ENCODE assay signal across 8 cellular contexts in genomic region chr19:13731147-13731964, GRCh38. TPM values are rescaled to one million over a fixed set of nuclear protein-coding genes. Genes with fewer than 3 reads are reported as not detected.
DNase-seq lines count a peak whose midpoint lies in the region; ATAC-seq, FAIRE-seq and TF ChIP-seq lines count a peak whose summit lies in the region.

No MANE protein-coding gene starts in this region.

- under 1% methylated on average over 28 of the region's 39 CpGs for WGBS in A549 (ENCODE audit: missing lambda C conversion rate)

- H3K4me3 ChIP-seq in A549 (peak overlapping the region; percentile 54), breast epithelium (peak overlapping the region; percentile 54 to 66 (median 60)), iPS-18c (ENCODE audit: insufficient read depth, low read depth, low read length) (peak overlapping the region; percentile 69), skeletal muscle satellite cell (ENCODE audit: low read length) (peak overlapping the region; percentile 79)

- POLR2A ChIA-PET in A549 (lab: Yijun Ruan, JAX): interaction anchor here (0.9 to 1.2 kb wide), 2 partner anchors 11 to 16 kb away, joined by 3 to 17 read pairs; a partner anchor contains a TSS

- peak; percentile 86 to 93 for DNase-seq in A549 (ENCODE audit: low read depth in 1 of 2, low spot score in 1 of 2)
- peak; percentile 90 for DNase-seq in NCI-H2171 treated with DMSO at 0.1 percent for 48 hours (lab: John Stamatoyannopoulos, UW)
- DNase-seq in breast epithelium (ENCODE audit: low spot score in 2 of 2): peak; percentile 95 to 96

- no peak for FAIRE-seq in A549 (lab: Jason Lieb, UNC)

- peak overlapping the region; percentile 98 for H3K9ac ChIP-seq in skeletal muscle satellite cell (ENCODE audit: low read depth, low read length)

- peak overlapping the region; percentile 91 for H3K4me2 ChIP-seq in A549
- H3K4me2 ChIP-seq in skeletal muscle satellite cell (ENCODE audit: low read length): peak overlapping the region; percentile 95

- no peaks in the 10 kb centered on the region for H3K36me3 ChIP-seq in breast epithelium
- H3K36me3 ChIP-seq in skeletal muscle satellite cell (ENCODE audit: insufficient read depth, low read length): no peaks in the 10 kb centered on the region

- intact Hi-C loops in breast epithelium (cut with DNase I; ENCODE audit: low total_unique reads): no loop called here

- H3K27ac ChIP-seq in A549 (peak overlapping the region; percentile 83 to 96), VCaP (peak overlapping the region; percentile 76), breast epithelium (peak overlapping the region; percentile 92 to 98)

- ATAC-seq in A549 (peak; percentile 99), GM18867 (IDR thresholded peaks at IDR 0.05; ENCODE audit: unreplicated experiment) (peak; percentile 96), HG03103 (IDR thresholded peaks at IDR 0.05; ENCODE audit: low read depth, unreplicated experiment) (peak; percentile 90)

- no peaks in the 10 kb centered on the region for H3K27me3 ChIP-seq in breast epithelium
- no peaks in the 10 kb centered on the region for H3K27me3 ChIP-seq in skeletal muscle satellite cell (ENCODE audit: control insufficient read depth, insufficient read depth, low read length)

- no peak for TF ChIP-seq EP300 in A549 (IDR thresholded peaks at IDR 0.05)

- no peak for TF ChIP-seq CTCF in A549 (IDR thresholded peaks at IDR 0.05)
- TF ChIP-seq CTCF in VCaP (conservative IDR thresholded peaks at IDR 0.05): no peak
- no peak for TF ChIP-seq CTCF in breast epithelium (IDR thresholded peaks at IDR 0.05)

- TF ChIP-seq POLR2A in A549 (IDR thresholded peaks at IDR 0.05; ENCODE audit: low read length): peak; percentile 68
- peak; percentile 55 for TF ChIP-seq POLR2A in breast epithelium (IDR thresholded peaks at IDR 0.05)

- H3K4me1 ChIP-seq in A549 (peaks cover 16% of the 10 kb centered on the region), breast epithelium (peaks cover 6 to 7% of the 10 kb centered on the region in 2 donors), skeletal muscle satellite cell (ENCODE audit: control insufficient read depth, insufficient read depth, low read length) (peaks cover 21% of the 10 kb centered on the region)

- no peaks in the 10 kb centered on the region for H3K9me3 ChIP-seq in A549
- no peaks in the 10 kb centered on the region for H3K9me3 ChIP-seq in breast epithelium
- no peaks in the 10 kb centered on the region for H3K9me3 ChIP-seq in iPS-18c (ENCODE audit: control insufficient read depth, insufficient read depth, low read length)
- no peaks in the 10 kb centered on the region for H3K9me3 ChIP-seq in skeletal muscle satellite cell (replicated peaks; ENCODE audit: low read length)

- no peak for TF ChIP-seq RAD21 in A549 (conservative IDR thresholded peaks at IDR 0.05 in 1 of 2, IDR thresholded peaks at IDR 0.05 in 1 of 2)

- CTCF ChIA-PET in A549 (lab: Yijun Ruan, JAX): interaction anchor here (1.2 to 1.6 kb wide), 3 partner anchors 16 to 453 kb away, joined by 3 to 4 read pairs (median 3); a partner anchor contains a TSS

TF ChIP-seq in A549, 52 proteins besides CTCF, POLR2A, EP300 and RAD21:
- no peak for TF ChIP-seq MAFK (IDR thresholded peaks at IDR 0.05; ENCODE audit: partially characterized antibody)
- TF ChIP-seq BCL3 (IDR thresholded peaks at IDR 0.05): peak; percentile 65; the same call in 1 of the 3 replicates
- TF ChIP-seq PHF8 (IDR thresholded peaks at IDR 0.05; ENCODE audit: borderline replicate concordance, low read depth): 0 out of 2 replicates have a peak, but pooled peaks have one; percentile 15
- TF ChIP-seq JUNB (IDR thresholded peaks at IDR 0.05): peak; percentile 86
- TF ChIP-seq KDM5A (IDR thresholded peaks at IDR 0.05): no peak
- peak; percentile 80 for TF ChIP-seq FOSL2 (IDR thresholded peaks at IDR 0.05)
- TF ChIP-seq FOSL2 (CRISPR knock-in tag; IDR thresholded peaks at IDR 0.05): peak; percentile 96
- no peak for TF ChIP-seq ELK1 (IDR thresholded peaks at IDR 0.05; ENCODE audit: low read depth, low read length)
- peak; percentile 37 to 54; a peak in 3 of 5 replicates for TF ChIP-seq JUN (IDR thresholded peaks at IDR 0.05)

RNA-seq across cellular contexts. Expression of gene MRI1, which starts 33.0 kb away (rescaled TPM):
- polyA plus RNA-seq in A549 (2011; rRNA removed) (12.2 and 12.6 TPM in 2 replicates), A549 (2017; fragmentation: RNase III; extraction: RNeasy Plus Mini Kit Qiagen cat#74134 plus additional on column Dnase treatment) (14.5 to 16.2 TPM (median 15.9 TPM) in 3 replicates)
- polyA plus RNA-seq in A549 (2012; cell fraction: cytosol; rRNA removed): 18.6 and 24.9 TPM in 2 replicates
- polyA plus RNA-seq in A549 (2012; cell fraction: nucleus; rRNA removed): 74.8 and 104 TPM in 2 replicates
- 12.5 and 13.6 TPM in 2 replicates for polyA minus RNA-seq in A549 (2011; rRNA and poly(A)+ RNA removed)
- total RNA-seq in breast epithelium: 10 to 100 TPM; 45.9 to 72.4 (median 71.4) TPM
- 49.4 and 50.5 TPM in 2 replicates for total RNA-seq in skeletal muscle satellite cell (2012; rRNA removed)

RNA-seq across cellular contexts. Expression of gene C19orf53, which starts 42.9 kb away (rescaled TPM):
- polyA plus RNA-seq in A549 (2011; rRNA removed) (105 and 131 TPM in 2 replicates), A549 (2017; fragmentation: RNase III; extraction: RNeasy Plus Mini Kit Qiagen cat#74134 plus additional on column Dnase treatment) (143 to 146 TPM (median 144 TPM) in 3 replicates)
- 250 and 295 TPM in 2 replicates for polyA plus RNA-seq in A549 (2012; cell fraction: cytosol; rRNA removed)
- 108 and 158 TPM in 2 replicates for polyA plus RNA-seq in A549 (2012; cell fraction: nucleus; rRNA removed)
- polyA minus RNA-seq in A549 (2011; rRNA and poly(A)+ RNA removed): 111 and 148 TPM in 2 replicates
- total RNA-seq in breast epithelium: 100 to 1,000 TPM; 134 to 175 (median 137) TPM
- 72.1 and 110 TPM in 2 replicates for total RNA-seq in skeletal muscle satellite cell (2012; rRNA removed)

Comparison
In these comparisons a context has a peak if more than half of its experiments do, and no peak if none do; other contexts are left out.
1. Peak in every context shown above with its lines: DNase-seq, ATAC-seq, H3K4me3 ChIP-seq and H3K27ac ChIP-seq.